ENCODE assay signal across 8 cellular contexts in genomic region chr19:10380311-10381102, GRCh38.
A peak's percentile ranks its signal among the peaks of the same experiment; 100 is the strongest.
DNase-seq lines count a peak whose midpoint lies in the region; ATAC-seq and TF ChIP-seq lines count a peak whose summit lies in the region.

TSS of gene TYK2 (minus strand) at chr19:10380572. CDS start at chr19:10378406, 2,166 bp downstream.

- H3K27ac Mint-ChIP-seq in central memory CD8-positive, alpha-beta T cell (ENCODE audit: low read depth): peak within 1 kb of the TSS; percentile 88

- ATAC-seq in GM19025 (IDR thresholded peaks at IDR 0.05; ENCODE audit: low read depth, unreplicated experiment) (peak; percentile 92), HG03342 (IDR thresholded peaks at IDR 0.05; ENCODE audit: unreplicated experiment) (peak; percentile 91)
- ATAC-seq in central memory CD8-positive, alpha-beta T cell (replicated peaks; ENCODE audit: extremely low read depth, poor library complexity, severe bottlenecking): peak; percentile 100

- H3K27me3 Mint-ChIP-seq in central memory CD8-positive, alpha-beta T cell: no peaks in the 10 kb centered on the region

- peak within 1 kb of the TSS; percentile 90 for H3K4me3 ChIP-seq in AG09309 (ENCODE audit: control insufficient read depth, low read depth, low read length)

- H3K4me3 Mint-ChIP-seq in central memory CD8-positive, alpha-beta T cell: peak within 1 kb of the TSS; percentile 87

- H3K4me1 Mint-ChIP-seq in central memory CD8-positive, alpha-beta T cell: peaks cover 20% of the 10 kb centered on the region

- no peak for TF ChIP-seq CTCF in AG09309 (IDR thresholded peaks at IDR 0.05; ENCODE audit: control insufficient read depth, insufficient read depth, low read depth, low read length, missing control alignments)

- H3K36me3 Mint-ChIP-seq in central memory CD8-positive, alpha-beta T cell (ENCODE audit: insufficient read depth): peaks cover 29% of the 10 kb centered on the region

- DNase-seq in AG09309 (ENCODE audit: low read depth) (peak; percentile 91), NCI-H446 (lab: John Stamatoyannopoulos, UW) (peak; percentile 98 to 100), iris pigment epithelial cell (ENCODE audit: low read depth) (peak; percentile 98)
- DNase-seq in activated CD4-positive, CD25-positive, alpha-beta regulatory T cell treated with anti-CD3 and anti-CD28 coated beads, Interleukin-2, amount 50 U/mL, for 16 hours (ENCODE audit: low read depth, low spot score): peak; percentile 90
- peak; percentile 96 for DNase-seq in central memory CD8-positive, alpha-beta T cell (ENCODE audit: low spot score in 2 of 2)
- DNase-seq in stimulated activated CD4-positive, alpha-beta T cell treated with anti-CD3 and anti-CD28 coated beads, Interleukin-12 subunit alpha, Interleukin-12 subunit beta, amount 100 ng/mL, for 24 hours (ENCODE audit: low read depth in 2 of 2): peak; percentile 86 to 97

- no peaks in the 10 kb centered on the region for H3K9me3 Mint-ChIP-seq in central memory CD8-positive, alpha-beta T cell

Comparison
In these comparisons a context has a peak if more than half of its experiments do, and no peak if none do; other contexts are left out.
1. Peak in every context shown above with its lines: DNase-seq, ATAC-seq and H3K4me3 ChIP-seq.